18 cellular contexts compared by ENCODE assay signal in genomic region chr7:139721417-139721816, GRCh38. TPM values are rescaled to one million over a fixed set of nuclear protein-coding genes. Genes with fewer than 3 reads are reported as not detected.
DNase-seq lines count a peak whose midpoint lies in the region; ATAC-seq and TF ChIP-seq lines count a peak whose summit lies in the region.
"Had no signal": no experiment of that assay in that cellular context is flagged by ENCODE, and none has a peak within 500 bp of the region (broad histone marks: within the 10 kb centered on the region; RNA-seq: fewer than 3 reads in every experiment).

No MANE protein-coding gene starts in this region.

- H3K9me3 ChIP-seq in colonic mucosa (no peaks in the 10 kb centered on the region), mucosa of rectum (ENCODE audit: control insufficient read depth in 2 of 2, low read length in 2 of 2) (no peaks in the 10 kb centered on the region), subcutaneous abdominal adipose tissue (ENCODE audit: control insufficient read depth in 5 of 5, low read length in 5 of 5) (no peaks in the 10 kb centered on the region)
- H3K9me3 ChIP-seq: ovary, SJSA1 had no signal

- no peaks in the 10 kb centered on the region for H3K36me3 ChIP-seq in colonic mucosa
- H3K36me3 ChIP-seq in mucosa of rectum (ENCODE audit: control insufficient read depth in 2 of 2, insufficient read depth in 2 of 2, low read length in 2 of 2): peaks cover 4 to 5% of the 10 kb centered on the region in 2 donors
- peaks cover 0 to 5% (median 4%) of the 10 kb centered on the region in 5 donors for H3K36me3 ChIP-seq in subcutaneous abdominal adipose tissue (ENCODE audit: control insufficient read depth in 5 of 5, insufficient read depth in 5 of 5, low read length in 5 of 5)
- H3K36me3 ChIP-seq: ovary had no signal

- H3K27ac ChIP-seq in colonic mucosa: peak overlapping the region; percentile 66
- peak overlapping the region; percentile 62 to 67 for H3K27ac ChIP-seq in mucosa of rectum (ENCODE audit: low read depth in 2 of 2, low read length in 2 of 2)
- peak overlapping the region; percentile 99 for H3K27ac ChIP-seq in subcutaneous abdominal adipose tissue (ENCODE audit: low read depth, low read length)
- H3K27ac ChIP-seq: ovary, SJSA1 had no signal

- no peak overlapping the region for H3K4me3 ChIP-seq in colonic mucosa
- peak overlapping the region in 1 of 2 donors; percentile 26 for H3K4me3 ChIP-seq in mucosa of rectum (ENCODE audit: low read length in 2 of 2)
- peak overlapping the region in 1 of 5 donors; percentile 2 for H3K4me3 ChIP-seq in subcutaneous abdominal adipose tissue (ENCODE audit: low read depth in 1 of 5, low read length in 5 of 5)
- H3K4me3 ChIP-seq: ovary, SJSA1 had no signal

- H3K4me1 ChIP-seq in colonic mucosa (peaks cover 26% of the 10 kb centered on the region), mucosa of rectum (ENCODE audit: control insufficient read depth in 2 of 2, insufficient read depth in 2 of 2, low read length in 2 of 2) (peaks cover 22 to 33% of the 10 kb centered on the region in 2 donors), subcutaneous abdominal adipose tissue (ENCODE audit: control insufficient read depth in 5 of 5, insufficient read depth in 5 of 5, low read length in 5 of 5) (peaks cover 1 to 65% (median 62%) of the 10 kb centered on the region in 5 donors)

- TF ChIP-seq CTCF in colonic mucosa (IDR thresholded peaks at IDR 0.05): no peak

- ATAC-seq in GM18861 (IDR thresholded peaks at IDR 0.05; ENCODE audit: unreplicated experiment) (no peak), GM21423 (IDR thresholded peaks at IDR 0.05; ENCODE audit: unreplicated experiment) (no peak)

- intact Hi-C loops in colonic mucosa (cut with DNase I): no loop called here

- peak overlapping the region in 1 of 2 donors; percentile 38 for H3K9ac ChIP-seq in colonic mucosa (ENCODE audit: low read depth in 2 of 2, low read length in 2 of 2)
- H3K9ac ChIP-seq in mucosa of rectum (ENCODE audit: low read depth in 1 of 2, low read length in 2 of 2): no peak overlapping the region
- H3K9ac ChIP-seq in subcutaneous abdominal adipose tissue (ENCODE audit: low read length in 5 of 5): peak overlapping the region; percentile 8 to 74 (median 46)

- DNase-seq in NCI-H69 (lab: John Stamatoyannopoulos, UW) (peak; percentile 41), colonic mucosa (no peak)
- no peak for DNase-seq in activated CD4-positive, alpha-beta T cell treated with anti-CD3 and anti-CD28 coated beads, Interleukin-2, amount 50 U/mL, for 48 hours
- DNase-seq: activated naive CD8-positive, alpha-beta T cell treated with anti-CD3 and anti-CD28 coated beads, Interleukin-2, amount 10 ng/mL, durations not matched to agents 7 days and 5 days; activated T-cell treated with anti-CD3 and anti-CD28 coated beads, Interleukin-2, amount 50 U/mL, for 4 hours; CD4-positive, alpha-beta memory T cell; central memory CD4-positive, alpha-beta T cell; Karpas-422; NCI-H1436 treated with DMSO at 0.1 percent for 48 hours; NCI-H2227 treated with DMSO at 0.1 percent for 48 hours; ovary; substantia nigra; T-helper 9 cell had no signal

- no peaks in the 10 kb centered on the region for H3K27me3 ChIP-seq in colonic mucosa
- H3K27me3 ChIP-seq in mucosa of rectum (ENCODE audit: control insufficient read depth in 2 of 2, insufficient read depth in 2 of 2, low read length in 2 of 2): no peaks in the 10 kb centered on the region
- H3K27me3 ChIP-seq in subcutaneous abdominal adipose tissue (ENCODE audit: control insufficient read depth in 5 of 5, insufficient read depth in 4 of 5, low read length in 5 of 5): no peaks in the 10 kb centered on the region
- H3K27me3 ChIP-seq: ovary, SJSA1 had no signal

RNA-seq across cellular contexts. Expression of gene HIPK2, which starts 56.4 kb away (rescaled TPM):
- total RNA-seq in colonic mucosa: 10 to 100 TPM; 25.3 to 28.4 TPM

Comparison
In these comparisons a context has a peak if more than half of its experiments do, and no peak if none do; other contexts are left out.
1. H3K9ac ChIP-seq: peak in subcutaneous abdominal adipose tissue (5 of 5); none in mucosa of rectum (0 of 2).
2. Peak in every context shown above with its lines, with median percentiles within 50 percentile points of each other: H3K27ac ChIP-seq.